Comparison of ENCODE assay signal across 1 cellular context in genomic region chr17:81666342-81667191, GRCh38.
TF ChIP-seq lines count a peak whose summit lies in the region.

Gene CCDC137 (plus strand): TSS chr17:81666737. CDS start chr17:81666767, 30 bp downstream.
Gene OXLD1 (minus strand): TSS chr17:81666605. CDS start chr17:81666577, 28 bp downstream.

TF ChIP-seq in K562, 482 proteins besides CTCF, POLR2A, EP300 and RAD21 (continued from another document and continues in another):
- TF ChIP-seq CHD7 (IDR thresholded peaks at IDR 0.05; ENCODE audit: low read depth, low read length): no peak
- peak; percentile 78 for TF ChIP-seq CHD2 (IDR thresholded peaks at IDR 0.05; ENCODE audit: low read depth, low read length)
- TF ChIP-seq HCFC1 (IDR thresholded peaks at IDR 0.05; ENCODE audit: low read depth, low read length): peak; percentile 78
- peak; percentile 90 for TF ChIP-seq EGR1 (conservative IDR thresholded peaks at IDR 0.05)
- peak in 1 of 2 experiments; percentile 97; a peak in 2 of 4 replicates for TF ChIP-seq HDAC1 (IDR thresholded peaks at IDR 0.05)
- TF ChIP-seq ASH1L (IDR thresholded peaks at IDR 0.05; ENCODE audit: borderline replicate concordance, low read depth, partially characterized antibody): peak; percentile 88
- TF ChIP-seq POLR3A (IDR thresholded peaks at IDR 0.05; ENCODE audit: borderline replicate concordance, extremely low read depth, insufficient read depth, insufficient read length): no peak
- peak; percentile 40; the same call in 1 of the 2 replicates for TF ChIP-seq ATF6 (CRISPR knock-in tag; IDR thresholded peaks at IDR 0.05)
- peak; percentile 94 for TF ChIP-seq SAP30 (IDR thresholded peaks at IDR 0.05; ENCODE audit: borderline replicate concordance, insufficient read depth, low read depth, low read length, poor library complexity, severe bottlenecking)
- peak; percentile 11; the same call in 1 of the 2 replicates for TF ChIP-seq ETV5 (CRISPR knock-in tag; IDR thresholded peaks at IDR 0.05; ENCODE audit: low read depth)
- peak; percentile 99 for TF ChIP-seq ELF4 (CRISPR knock-in tag; IDR thresholded peaks at IDR 0.05)
- TF ChIP-seq PHB (CRISPR knock-in tag; IDR thresholded peaks at IDR 0.05): peak; percentile 46; the same call in 1 of the 2 replicates
- TF ChIP-seq MAX (CRISPR knock-in tag; IDR thresholded peaks at IDR 0.05): peak; percentile 68
- peak; percentile 42; the same call in 1 of the 2 replicates for TF ChIP-seq ETS1 (conservative IDR thresholded peaks at IDR 0.05; ENCODE audit: control insufficient read depth, low read depth, low read length)
- peak; percentile 98 for TF ChIP-seq POLR2G (IDR thresholded peaks at IDR 0.05; ENCODE audit: low read depth, low read length)
- peak; percentile 22 for TF ChIP-seq HMGN3 (IDR thresholded peaks at IDR 0.05; ENCODE audit: borderline replicate concordance, extremely low read depth, insufficient read length, low read depth, low read length)
- peak; percentile 65 for TF ChIP-seq ATF7 (IDR thresholded peaks at IDR 0.05)
- TF ChIP-seq HBP1 (CRISPR knock-in tag; IDR thresholded peaks at IDR 0.05): no peak
- peak; percentile 81; the same call in 1 of the 2 replicates for TF ChIP-seq MYC (IDR thresholded peaks at IDR 0.05; ENCODE audit: low read depth, low read length)
- TF ChIP-seq MYC (CRISPR knock-in tag; IDR thresholded peaks at IDR 0.05; ENCODE audit: borderline replicate concordance, low read depth): no peak
- peak; percentile 99 for TF ChIP-seq E2F8 (IDR thresholded peaks at IDR 0.05; ENCODE audit: low read depth, partially characterized antibody)
- TF ChIP-seq ZNF143 (CRISPR knock-in tag; IDR thresholded peaks at IDR 0.05): 0 out of 2 replicates have a peak, but pooled peaks have one; percentile 23
- peak; percentile 76 for TF ChIP-seq PML (IDR thresholded peaks at IDR 0.05; ENCODE audit: low read length)
- no peak for TF ChIP-seq SRSF1 (IDR thresholded peaks at IDR 0.05; ENCODE audit: low read depth, low read length)
- TF ChIP-seq NONO (IDR thresholded peaks at IDR 0.05; ENCODE audit: low read depth in 2 of 2, low read length in 1 of 2): 0 out of 4 replicates have a peak, but pooled peaks of 1 of the 2 experiments have one; percentile 38
- TF ChIP-seq BRD4 (IDR thresholded peaks at IDR 0.05): peak; percentile 69; the same call in 1 of the 2 replicates
- no peak for TF ChIP-seq ZC3H4 (CRISPR knock-in tag; IDR thresholded peaks at IDR 0.05; ENCODE audit: borderline replicate concordance)
- peak; percentile 56 to 73; a peak in 3 of 4 replicates for TF ChIP-seq MAZ (CRISPR knock-in tag; conservative IDR thresholded peaks at IDR 0.05 in 1 of 2, IDR thresholded peaks at IDR 0.05 in 1 of 2)
- TF ChIP-seq KDM5B (IDR thresholded peaks at IDR 0.05; ENCODE audit: insufficient replicate concordance, low read depth, low read length): peak; percentile 89
- TF ChIP-seq LCOR (CRISPR knock-in tag; IDR thresholded peaks at IDR 0.05): 0 out of 2 replicates have a peak, but pooled peaks have one; percentile 62
- 0 out of 2 replicates have a peak, but pooled peaks have one; percentile 65 for TF ChIP-seq ZNF395 (CRISPR knock-in tag; IDR thresholded peaks at IDR 0.05)
- peak; percentile 99 for TF ChIP-seq RBM25 (IDR thresholded peaks at IDR 0.05; ENCODE audit: low read depth, low read length, severe bottlenecking)
- TF ChIP-seq MNT (conservative IDR thresholded peaks at IDR 0.05): peak; percentile 68 to 87
- peak; percentile 80 for TF ChIP-seq POLR2AphosphoS5 (IDR thresholded peaks at IDR 0.05; ENCODE audit: control insufficient read depth, insufficient read depth, low read depth, low read length)
- TF ChIP-seq ZFX (CRISPR knock-in tag; IDR thresholded peaks at IDR 0.05): peak; percentile 11; the same call in 1 of the 2 replicates
